25 cellular contexts compared by ENCODE assay signal in the genomic region with DNA sequence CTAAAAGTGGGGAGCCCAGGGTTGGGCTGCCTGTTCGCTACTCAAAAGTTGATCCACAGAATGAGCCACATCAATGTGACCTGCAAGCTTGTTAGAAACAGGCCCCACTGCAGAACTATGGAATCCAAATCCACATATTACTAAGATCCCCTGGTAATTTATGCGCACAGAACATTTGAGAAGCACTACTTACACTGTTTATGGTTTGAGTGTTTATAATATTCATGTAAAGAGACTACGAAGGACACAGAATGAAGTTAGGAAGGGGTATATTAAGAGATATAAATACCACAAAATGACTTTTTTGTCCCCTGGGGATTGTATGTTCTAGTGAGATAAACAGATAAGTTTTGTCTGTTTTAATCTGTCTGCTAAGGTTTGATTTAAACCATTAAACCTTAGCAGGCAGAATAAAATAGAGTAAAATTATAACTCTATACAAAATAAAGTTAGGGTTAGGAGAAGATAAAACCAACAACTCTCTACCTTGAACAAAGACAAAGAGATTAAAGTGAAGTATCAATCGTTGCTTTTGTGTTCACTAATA.
"Had no signal": no experiment of that assay in that cellular context is flagged by ENCODE, and none has a peak within 500 bp of the region (broad histone marks: within the 10 kb centered on the region; RNA-seq: fewer than 3 reads in every experiment).

No MANE protein-coding gene starts in this region.

- FAIRE-seq: islet of Langerhans, kidney had no signal

- H3K4me1 ChIP-seq: left ventricle myocardium inferior, right atrium auricular region, right lobe of liver, tibial artery, upper lobe of right lung had no signal

- DNase-seq: hypothalamus; immature natural killer cell; kidney; left ventricle myocardium inferior; mesendoderm; midbrain; mucosa of descending colon; naive thymus-derived CD4-positive, alpha-beta T cell; ovary; right lobe of liver; stimulated activated CD4-positive, alpha-beta T cell treated with anti-CD3 and anti-CD28 coated beads, Interleukin-1b, Interleukin-23, amount 100 ng/mL, for 48 hours; stimulated activated CD4-positive, alpha-beta T cell treated with anti-CD3 and anti-CD28 coated beads, Interleukin-4, amount 100 ng/mL, for 1 hour; stimulated activated naive B cell treated with anti-CD40 and anti-IgM and Interleukin-4, amounts not matched to agents 10 μg/mL and 1 μg/mL and 100 μg/mL, for 72 hours; tibial artery; trophoblast cell; upper lobe of right lung had no signal

- H3K36me3 Mint-ChIP-seq: immature natural killer cell; naive thymus-derived CD4-positive, alpha-beta T cell; natural killer cell treated with Interleukin-12 subunit alpha and Interleukin-12 subunit beta and Interleukin-15 and Interleukin-18, amount 100 ng/mL, for 72 hours; stimulated activated naive B cell treated with anti-CD40 and anti-IgM and Interleukin-4, amounts not matched to agents 10 μg/mL and 1 μg/mL and 100 μg/mL, for 72 hours had no signal

- H3K27ac ChIP-seq: left ventricle myocardium inferior, ovary, right atrium auricular region, right lobe of liver, suprapubic skin, thoracic aorta, tibial artery, upper lobe of right lung had no signal

- H3K4me3 ChIP-seq: left ventricle myocardium inferior, lung, mucosa of descending colon, ovary, right atrium auricular region, right lobe of liver, smooth muscle cell, suprapubic skin, thoracic aorta, tibial artery, upper lobe of right lung had no signal

- H3K4me3 Mint-ChIP-seq: immature natural killer cell; naive thymus-derived CD4-positive, alpha-beta T cell; natural killer cell treated with Interleukin-12 subunit alpha and Interleukin-12 subunit beta and Interleukin-15 and Interleukin-18, amount 100 ng/mL, for 72 hours; stimulated activated naive B cell treated with anti-CD40 and anti-IgM and Interleukin-4, amounts not matched to agents 10 μg/mL and 1 μg/mL and 100 μg/mL, for 72 hours; stimulated activated naive CD8-positive, alpha-beta T cell treated with anti-CD3 and anti-CD28 coated beads, Interleukin-15, Interleukin-2, amounts not matched to agents 100 ng/mL and 50 ng/mL, for 24 hours had no signal

- ATAC-seq: mucosa of descending colon; naive thymus-derived CD4-positive, alpha-beta T cell; natural killer cell treated with Interleukin-12 subunit alpha and Interleukin-12 subunit beta and Interleukin-15 and Interleukin-18, amount 100 ng/mL, for 72 hours; right lobe of liver; stimulated activated naive B cell treated with anti-CD40 and anti-IgM and Interleukin-4, amounts not matched to agents 10 μg/mL and 1 μg/mL and 100 μg/mL, for 72 hours; upper lobe of right lung had no signal

- H3K27me3 Mint-ChIP-seq: naive thymus-derived CD4-positive, alpha-beta T cell; natural killer cell treated with Interleukin-12 subunit alpha and Interleukin-12 subunit beta and Interleukin-15 and Interleukin-18, amount 100 ng/mL, for 72 hours; progenitor cell of endocrine pancreas; stimulated activated naive B cell treated with anti-CD40 and anti-IgM and Interleukin-4, amounts not matched to agents 10 μg/mL and 1 μg/mL and 100 μg/mL, for 72 hours; stimulated activated naive CD8-positive, alpha-beta T cell treated with anti-CD3 and anti-CD28 coated beads, Interleukin-15, Interleukin-2, amounts not matched to agents 100 ng/mL and 50 ng/mL, for 24 hours had no signal

- H3K36me3 ChIP-seq: left ventricle myocardium inferior, ovary, right atrium auricular region, right lobe of liver, suprapubic skin, thoracic aorta, tibial artery, upper lobe of right lung had no signal

- H3K27ac Mint-ChIP-seq: immature natural killer cell; naive thymus-derived CD4-positive, alpha-beta T cell; natural killer cell treated with Interleukin-12 subunit alpha and Interleukin-12 subunit beta and Interleukin-15 and Interleukin-18, amount 100 ng/mL, for 72 hours; progenitor cell of endocrine pancreas; stimulated activated naive B cell treated with anti-CD40 and anti-IgM and Interleukin-4, amounts not matched to agents 10 μg/mL and 1 μg/mL and 100 μg/mL, for 72 hours; stimulated activated naive CD8-positive, alpha-beta T cell treated with anti-CD3 and anti-CD28 coated beads, Interleukin-15, Interleukin-2, amounts not matched to agents 100 ng/mL and 50 ng/mL, for 24 hours had no signal

- H3K27me3 ChIP-seq: ovary, right atrium auricular region, right lobe of liver, suprapubic skin, tibial artery, upper lobe of right lung had no signal

- H3K4me1 Mint-ChIP-seq: immature natural killer cell; naive thymus-derived CD4-positive, alpha-beta T cell; stimulated activated naive B cell treated with anti-CD40 and anti-IgM and Interleukin-4, amounts not matched to agents 10 μg/mL and 1 μg/mL and 100 μg/mL, for 72 hours had no signal

- H3K9me3 ChIP-seq: left ventricle myocardium inferior, mucosa of descending colon, ovary, right atrium auricular region, right lobe of liver, suprapubic skin, thoracic aorta, tibial artery, upper lobe of right lung had no signal

- H3K4me2 ChIP-seq: smooth muscle cell had no signal
